Comparison of ENCODE assay signal across 8 cellular contexts in the genomic region with DNA sequence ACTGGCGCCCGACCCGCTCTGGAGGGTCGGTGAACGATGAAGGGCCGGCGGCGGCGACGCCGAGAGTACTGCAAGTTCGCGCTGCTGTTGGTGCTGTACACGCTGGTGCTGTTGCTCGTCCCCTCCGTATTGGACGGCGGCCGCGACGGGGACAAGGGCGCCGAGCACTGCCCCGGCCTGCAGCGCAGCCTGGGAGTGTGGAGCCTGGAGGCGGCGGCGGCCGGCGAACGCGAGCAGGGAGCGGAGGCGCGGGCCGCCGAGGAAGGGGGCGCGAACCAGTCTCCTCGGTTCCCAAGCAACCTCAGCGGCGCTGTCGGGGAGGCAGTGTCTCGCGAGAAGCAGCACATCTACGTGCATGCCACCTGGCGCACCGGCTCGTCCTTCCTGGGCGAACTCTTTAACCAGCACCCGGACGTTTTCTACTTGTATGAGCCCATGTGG. TPM values are rescaled to one million over a fixed set of nuclear protein-coding genes. Genes with fewer than 3 reads are reported as not detected.
DNase-seq lines count a peak whose midpoint lies in the region; ATAC-seq, FAIRE-seq and TF ChIP-seq lines count a peak whose summit lies in the region.

No MANE protein-coding gene starts in this region.

- in situ Hi-C loops in GM12878 (cut with MboI): no loop called here

- H3K27me3 ChIP-seq in BLaER1: no peaks in the 10 kb centered on the region
- no peaks in the 10 kb centered on the region for H3K27me3 ChIP-seq in GM12878 (replicated peaks in 1 of 2; ENCODE audit: control insufficient read depth in 2 of 2, insufficient read depth in 2 of 2, low read length in 1 of 2)

- no TSS peak for BruUV-seq in GM12878 (replicated peaks; lab: Mats Ljungman, UMichigan)

- FAIRE-seq in GM12878 (lab: Jason Lieb, UNC): no peak

- intact Hi-C loops in GM12878 (cut with micrococcal nuclease; ENCODE audit: unreplicated experiment): loop anchor here (5.0 kb wide), 1 partner anchor 138 kb away; no protein-coding TSS in a partner anchor

- no peak for TF ChIP-seq EP300 in GM12878 (IDR thresholded peaks at IDR 0.05; ENCODE audit: borderline replicate concordance in 1 of 2, control insufficient read depth in 1 of 2, low read depth in 2 of 2, low read length in 2 of 2)

- H3K36me3 ChIP-seq in BLaER1 (peaks cover 11% of the 10 kb centered on the region; the same call in 1 of the 2 replicates), GM12878 (ENCODE audit: control insufficient read depth in 2 of 2, insufficient read depth in 2 of 2, low read length in 1 of 2) (no peaks in the 10 kb centered on the region)

- no peak for TF ChIP-seq RAD21 in GM12878 (IDR thresholded peaks at IDR 0.05; ENCODE audit: insufficient read depth, low read depth, low read length)

- TF ChIP-seq POLR2A in GM12878 (IDR thresholded peaks at IDR 0.05; ENCODE audit: low read depth, low read length): no peak

- H3K79me2 ChIP-seq in GM12878 (ENCODE audit: control insufficient read depth, insufficient read depth, low read length): peaks cover 38% of the 10 kb centered on the region

- CTCF ChIA-PET in GM12878 (lab: Yijun Ruan, JAX): no interaction called here

- peak overlapping the region; percentile 77 for H3K4me3 ChIP-seq in BLaER1
- peak overlapping the region; percentile 69 for H3K4me3 ChIP-seq in GM12878

- H3K4me1 ChIP-seq in BLaER1: peaks cover 36% of the 10 kb centered on the region
- H3K4me1 ChIP-seq in GM12878 (ENCODE audit: control insufficient read depth, insufficient read depth, low read length): peaks cover 23% of the 10 kb centered on the region

- peak overlapping the region; percentile 68 for H2AFZ ChIP-seq in GM12878 (ENCODE audit: control insufficient read depth, low read depth, low read length)

- no peaks in the 10 kb centered on the region for H4K20me1 ChIP-seq in BLaER1
- H4K20me1 ChIP-seq in GM12878 (ENCODE audit: control insufficient read depth, insufficient read depth): no peaks in the 10 kb centered on the region

- H3K9me3 ChIP-seq in BLaER1 (peaks cover 24% of the 10 kb centered on the region), GM12878 (replicated peaks; ENCODE audit: control insufficient read depth, insufficient read depth, low read length) (no peaks in the 10 kb centered on the region)

- WGBS in GM12878 (ENCODE audit: insufficient coverage, insufficient replicate concordance, low lambda C conversion rate, missing lambda C conversion rate): 43% methylated on average over 37 of the region's 52 CpGs

- H3K9ac ChIP-seq in BLaER1 (peak overlapping the region; percentile 72), GM12878 (ENCODE audit: control insufficient read depth, insufficient read depth, low read length) (peak overlapping the region; percentile 54; the same call in 1 of the 2 replicates)

- POLR2A ChIA-PET in GM12878 (lab: Charles Lee): interaction anchor here (0.9 kb wide), 1 partner anchor 118 kb away, joined by 3 read pairs; no protein-coding TSS in a partner anchor

- no peak for TF ChIP-seq CTCF in GM12878 (IDR thresholded peaks at IDR 0.05 in 2 of 3, conservative IDR thresholded peaks at IDR 0.05 in 1 of 3; ENCODE audit: control insufficient read depth in 2 of 3, extremely low read depth in 1 of 3, insufficient read depth in 1 of 3, low read depth in 3 of 3, low read length in 3 of 3)

- DNase-seq in HuH-7.5 (ENCODE audit: low spot score) (peak; percentile 60), SW480 (ENCODE audit: low spot score) (peak; percentile 48), GM12878 (ENCODE audit: low read depth, low spot score) (no peak), iris pigment epithelial cell (ENCODE audit: low read depth) (peak; percentile 65), midbrain (lab: John Stamatoyannopoulos, UW) (no peak)
- DNase-seq in stimulated activated CD4-positive, alpha-beta T cell treated with anti-CD3 and anti-CD28 coated beads, Interleukin-4, amount 100 ng/mL, for 1 hour: peak; percentile 60

- RAD21 ChIA-PET in GM12878 (lab: Charles Lee; ENCODE audit: unreplicated experiment): interaction anchor here (1.0 kb wide), 1 partner anchor 13 kb away, joined by 3 read pairs; no protein-coding TSS in a partner anchor

- peak; percentile 41 for ATAC-seq in GM19452 (IDR thresholded peaks at IDR 0.05; ENCODE audit: unreplicated experiment)
- ATAC-seq in GM12878: peak; percentile 42

- SMC1A ChIA-PET in GM12878 (lab: Charles Lee; ENCODE audit: uncharacterized antibody, unreplicated experiment): interaction anchor here (0.6 kb wide), 1 partner anchor 17 kb away, joined by 3 read pairs; no protein-coding TSS in a partner anchor

- H3K4me2 ChIP-seq in BLaER1 (peak overlapping the region; percentile 84), GM12878 (ENCODE audit: control insufficient read depth, insufficient read depth) (peak overlapping the region; percentile 75)

- peak overlapping the region; percentile 51 for H3K27ac ChIP-seq in BLaER1
- H3K27ac ChIP-seq in GM12878 (ENCODE audit: control insufficient read depth, insufficient read depth): peak overlapping the region; percentile 80

TF ChIP-seq in GM12878, 131 proteins besides CTCF, POLR2A, EP300 and RAD21 (continues in another document):
- no peak for TF ChIP-seq JUNB (IDR thresholded peaks at IDR 0.05)
- TF ChIP-seq RCOR1 (conservative IDR thresholded peaks at IDR 0.05; ENCODE audit: low read depth, low read length): 0 out of 2 replicates have a peak, but pooled peaks have one; percentile 33
- TF ChIP-seq IKZF1 (conservative IDR thresholded peaks at IDR 0.05): peak; percentile 70
- peak; percentile 51; the same call in 1 of the 2 replicates for TF ChIP-seq CREB1 (IDR thresholded peaks at IDR 0.05; ENCODE audit: low read depth)
- 0 out of 2 replicates have a peak, but pooled peaks have one; percentile 25 for TF ChIP-seq NKRF (conservative IDR thresholded peaks at IDR 0.05)
- peak; percentile 83 for TF ChIP-seq BRCA1 (IDR thresholded peaks at IDR 0.05; ENCODE audit: low read depth, low read length)
- TF ChIP-seq MXI1 (IDR thresholded peaks at IDR 0.05; ENCODE audit: low read depth, low read length): peak; percentile 49; the same call in 1 of the 2 replicates
- 0 out of 2 replicates have a peak, but pooled peaks have one; percentile 40 for TF ChIP-seq TCF3 (IDR thresholded peaks at IDR 0.05; ENCODE audit: borderline replicate concordance, insufficient read depth, low read depth, low read length)

RNA-seq across cellular contexts. Expression of gene CHST7, which starts 0.4 kb away (rescaled TPM):
- 19.0 and 21.7 TPM in 2 replicates for total RNA-seq in GM12878 (2013; cell fraction: nucleolus; rRNA removed)
- 10.7 and 11.0 TPM in 2 replicates for total RNA-seq in GM12878 (2014; rRNA removed)
- total RNA-seq in GM12878 (2014; rRNA removed; fragmentation: Illumina TruSeq; extraction: Trizol): 1.8 and 2.0 TPM in 2 replicates
- 8.9 and 9.3 TPM in 2 replicates for total RNA-seq in GM12878 (2021)
- polyA plus RNA-seq in GM12878 (2011; ENCODE audit: low read depth): 1.9 TPM
- polyA plus RNA-seq in GM12878 (2011; rRNA removed): 3.7 and 4.5 TPM in 2 replicates
- polyA plus RNA-seq in GM12878 (2011; cell fraction: cytosol; rRNA removed): 4.4 and 9.0 TPM in 2 replicates
- 4.8 and 7.7 TPM in 2 replicates for polyA plus RNA-seq in GM12878 (2011; cell fraction: nucleus; rRNA removed)
- polyA plus RNA-seq in GM12878 (2012): 6.1 and 7.9 TPM in 2 replicates
- polyA plus RNA-seq in GM12878 (2014; fragmentation: Illumina TruSeq; extraction: Trizol): 0.89 and 1.3 TPM in 2 replicates
- polyA plus RNA-seq in GM12878 (2014; fragmentation: Nextera tagmentation; extraction: Ambion mirVana): 1 to 10 TPM in 1 of 2 experiments, under 1 TPM in 1; 0.58 to 1.7 TPM
- polyA plus RNA-seq in GM12878 (2014; rRNA removed): 6.3 and 9.3 TPM in 2 replicates
- 1 to 10 TPM; 7.4 to 8.9 TPM for polyA plus RNA-seq in GM12878 (2016; fragmentation: Nextera tagmentation; extraction: Ambion mirVana)
- 3.3 and 3.4 TPM in 2 replicates for polyA minus RNA-seq in GM12878 (2011; rRNA and poly(A)+ RNA removed)
- polyA minus RNA-seq in GM12878 (2011; cell fraction: cytosol; rRNA and poly(A)+ RNA removed): 4.3 and 5.1 TPM in 2 replicates
- polyA minus RNA-seq in GM12878 (2011; cell fraction: nucleus; rRNA and poly(A)+ RNA removed): 8.1 and 15.2 TPM in 2 replicates

RNA-seq across cellular contexts. Expression of gene ZNF674, which starts 28.7 kb away (rescaled TPM):
- total RNA-seq in GM12878 (2013; cell fraction: nucleolus; rRNA removed): 10.0 and 12.3 TPM in 2 replicates
- 1.8 and 2.1 TPM in 2 replicates for total RNA-seq in GM12878 (2014; rRNA removed)
- 2.7 and 3.7 TPM in 2 replicates for total RNA-seq in GM12878 (2014; rRNA removed; fragmentation: Illumina TruSeq; extraction: Trizol)
- total RNA-seq in GM12878 (2021): 2.7 and 3.3 TPM in 2 replicates
- 1.2 TPM for polyA plus RNA-seq in GM12878 (2011; ENCODE audit: low read depth)
- 2.8 and 3.0 TPM in 2 replicates for polyA plus RNA-seq in GM12878 (2011; rRNA removed)
- 1.8 and 2.1 TPM in 2 replicates for polyA plus RNA-seq in GM12878 (2011; cell fraction: cytosol; rRNA removed)
- 1.5 and 1.8 TPM in 2 replicates for polyA plus RNA-seq in GM12878 (2011; cell fraction: nucleus; rRNA removed)
- 1.3 and 1.7 TPM in 2 replicates for polyA plus RNA-seq in GM12878 (2012)
- 1.8 and 2.1 TPM in 2 replicates for polyA plus RNA-seq in GM12878 (2014; fragmentation: Illumina TruSeq; extraction: Trizol)
- polyA plus RNA-seq in GM12878 (2014; fragmentation: Nextera tagmentation; extraction: Ambion mirVana): 1 to 10 TPM; 1.0 to 1.2 TPM
- polyA plus RNA-seq in GM12878 (2014; rRNA removed): 1.2 and 1.8 TPM in 2 replicates
- polyA plus RNA-seq in GM12878 (2016; fragmentation: Nextera tagmentation; extraction: Ambion mirVana): 1 to 10 TPM; 1.1 to 1.5 TPM
- 3.1 and 3.7 TPM in 2 replicates for polyA minus RNA-seq in GM12878 (2011; rRNA and poly(A)+ RNA removed)
- polyA minus RNA-seq in GM12878 (2011; cell fraction: cytosol; rRNA and poly(A)+ RNA removed): 1.8 TPM in 1 of 2 replicates, not detected in the other
- polyA minus RNA-seq in GM12878 (2011; cell fraction: nucleus; rRNA and poly(A)+ RNA removed): 1.7 and 4.5 TPM in 2 replicates

Comparison
In these comparisons a context has a peak if more than half of its experiments do, and no peak if none do; other contexts are left out.
1. DNase-seq: peak in HuH-7.5 (single experiment), SW480 (single experiment), iris pigment epithelial cell (single experiment) and stimulated activated CD4-positive, alpha-beta T cell treated with anti-CD3 and anti-CD28 coated beads, Interleukin-4, amount 100 ng/mL, for 1 hour (single experiment); none in GM12878 (single experiment) and midbrain (single experiment).